In the genomic region with DNA sequence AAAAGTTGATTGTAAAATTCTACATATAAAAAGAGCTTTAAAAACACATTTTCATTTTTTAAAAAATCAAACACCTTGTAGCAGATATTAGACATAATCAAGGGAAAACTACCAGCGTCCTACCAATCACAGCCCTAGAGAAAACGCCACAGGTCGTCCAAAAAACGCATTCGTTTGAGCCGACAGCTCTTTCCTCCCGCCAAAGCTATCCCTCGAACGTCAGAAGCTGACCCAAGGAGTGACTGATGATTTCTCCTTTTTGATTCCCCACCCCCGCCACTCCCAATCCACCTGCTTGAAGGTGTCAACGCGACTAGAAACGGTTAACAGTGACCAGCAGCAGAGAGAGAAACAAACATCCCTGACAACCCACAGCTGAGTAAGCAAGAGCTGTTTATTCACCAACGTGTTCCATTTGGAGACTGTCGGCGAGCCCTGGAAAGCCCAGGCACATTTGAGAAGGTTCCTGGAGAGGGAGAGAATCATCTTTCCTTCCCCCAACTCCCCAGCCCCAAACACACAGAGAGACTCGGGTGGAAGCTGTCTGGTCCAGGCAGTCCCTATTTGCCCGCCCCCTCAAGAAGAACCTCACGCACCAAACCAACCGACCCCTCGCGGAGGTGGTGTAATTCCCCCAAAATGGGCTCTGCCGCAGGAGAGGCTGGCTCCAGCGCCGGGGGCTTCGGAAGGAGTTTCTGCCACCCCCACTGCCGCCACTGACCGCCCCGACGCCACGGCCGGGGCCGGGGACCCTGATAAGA, we compare ENCODE assay signal across 1 cellular context.
TF ChIP-seq lines count a peak whose summit lies in the region.

No MANE protein-coding gene starts in this region.

TF ChIP-seq in HepG2, 621 proteins besides CTCF, POLR2A, EP300 and RAD21 (continues in another document):
- TF ChIP-seq ZNF724P (CRISPR knock-in tag; IDR thresholded peaks at IDR 0.05; ENCODE audit: borderline replicate concordance) (no peak), FOXA3 (CRISPR knock-in tag; IDR thresholded peaks at IDR 0.05) (peak; percentile 28; the same call in 1 of the 2 replicates), SNRNP70 (IDR thresholded peaks at IDR 0.05; ENCODE audit: low read depth, low read length) (no peak), EEA1 (CRISPR knock-in tag; IDR thresholded peaks at IDR 0.05; ENCODE audit: borderline replicate concordance) (peak; percentile 46; the same call in 1 of the 2 replicates), KLF15 (CRISPR knock-in tag; IDR thresholded peaks at IDR 0.05; ENCODE audit: borderline replicate concordance) (no peak), TEAD3 (CRISPR knock-in tag; optimal IDR thresholded peaks at IDR 0.05; ENCODE audit: borderline replicate concordance) (no peak), FOXO4 (CRISPR knock-in tag; conservative IDR thresholded peaks at IDR 0.05) (no peak), RFXANK (CRISPR knock-in tag; IDR thresholded peaks at IDR 0.05) (0 out of 2 replicates have a peak, but pooled peaks have one; percentile 13), ZC3H13 (CRISPR knock-in tag; IDR thresholded peaks at IDR 0.05) (no peak), ZMYM3 (CRISPR knock-in tag; IDR thresholded peaks at IDR 0.05) (no peak), ZNF547 (CRISPR knock-in tag; IDR thresholded peaks at IDR 0.05) (no peak), RBAK (CRISPR knock-in tag; IDR thresholded peaks at IDR 0.05) (peak; percentile 89), PITX1 (CRISPR knock-in tag; IDR thresholded peaks at IDR 0.05) (no peak), ZNF354B (CRISPR knock-in tag; IDR thresholded peaks at IDR 0.05) (no peak), ZNF672 (CRISPR knock-in tag; IDR thresholded peaks at IDR 0.05) (no peak), AHR (CRISPR knock-in tag; IDR thresholded peaks at IDR 0.05) (no peak), ZNF503 (CRISPR knock-in tag; IDR thresholded peaks at IDR 0.05) (peak; percentile 5; the same call in 1 of the 2 replicates), ZNF564 (CRISPR knock-in tag; IDR thresholded peaks at IDR 0.05) (no peak), IRX3 (CRISPR knock-in tag; IDR thresholded peaks at IDR 0.05; ENCODE audit: borderline replicate concordance, low read depth) (0 out of 2 replicates have a peak, but pooled peaks have one; percentile 1), RARA (CRISPR knock-in tag; IDR thresholded peaks at IDR 0.05) (no peak), RORA (CRISPR knock-in tag; IDR thresholded peaks at IDR 0.05) (no peak), ZBTB42 (CRISPR knock-in tag; IDR thresholded peaks at IDR 0.05) (peak; percentile 17; the same call in 1 of the 2 replicates), ZNF607 (CRISPR knock-in tag; IDR thresholded peaks at IDR 0.05; ENCODE audit: borderline replicate concordance) (no peak), MAX (IDR thresholded peaks at IDR 0.05) (peak; percentile 42; the same call in 1 of the 2 replicates), ZNF143 (CRISPR knock-in tag; IDR thresholded peaks at IDR 0.05) (no peak), BCLAF1 (IDR thresholded peaks at IDR 0.05) (no peak), ZBTB39 (CRISPR knock-in tag; IDR thresholded peaks at IDR 0.05) (no peak), PHF8 (CRISPR knock-in tag; IDR thresholded peaks at IDR 0.05) (no peak), ZNF331 (CRISPR knock-in tag; IDR thresholded peaks at IDR 0.05) (no peak), EED (CRISPR knock-in tag; IDR thresholded peaks at IDR 0.05) (no peak), ZNF251 (CRISPR knock-in tag; IDR thresholded peaks at IDR 0.05) (no peak), ZNF589 (CRISPR knock-in tag; conservative IDR thresholded peaks at IDR 0.05) (no peak), ZNF782 (CRISPR knock-in tag; IDR thresholded peaks at IDR 0.05; ENCODE audit: borderline replicate concordance) (0 out of 2 replicates have a peak, but pooled peaks have one; percentile 27), NR2F2 (IDR thresholded peaks at IDR 0.05; ENCODE audit: borderline replicate concordance, low read depth) (no peak), MATR3 (CRISPR knock-in tag; IDR thresholded peaks at IDR 0.05) (no peak), ZNF274 (CRISPR knock-in tag; IDR thresholded peaks at IDR 0.05) (no peak), TCF7 (IDR thresholded peaks at IDR 0.05; ENCODE audit: low read depth) (no peak), HNRNPUL1 (IDR thresholded peaks at IDR 0.05; ENCODE audit: low read depth, low read length) (no peak), NCOA2 (CRISPR knock-in tag; IDR thresholded peaks at IDR 0.05) (no peak)
- TF ChIP-seq, protein P1, sequence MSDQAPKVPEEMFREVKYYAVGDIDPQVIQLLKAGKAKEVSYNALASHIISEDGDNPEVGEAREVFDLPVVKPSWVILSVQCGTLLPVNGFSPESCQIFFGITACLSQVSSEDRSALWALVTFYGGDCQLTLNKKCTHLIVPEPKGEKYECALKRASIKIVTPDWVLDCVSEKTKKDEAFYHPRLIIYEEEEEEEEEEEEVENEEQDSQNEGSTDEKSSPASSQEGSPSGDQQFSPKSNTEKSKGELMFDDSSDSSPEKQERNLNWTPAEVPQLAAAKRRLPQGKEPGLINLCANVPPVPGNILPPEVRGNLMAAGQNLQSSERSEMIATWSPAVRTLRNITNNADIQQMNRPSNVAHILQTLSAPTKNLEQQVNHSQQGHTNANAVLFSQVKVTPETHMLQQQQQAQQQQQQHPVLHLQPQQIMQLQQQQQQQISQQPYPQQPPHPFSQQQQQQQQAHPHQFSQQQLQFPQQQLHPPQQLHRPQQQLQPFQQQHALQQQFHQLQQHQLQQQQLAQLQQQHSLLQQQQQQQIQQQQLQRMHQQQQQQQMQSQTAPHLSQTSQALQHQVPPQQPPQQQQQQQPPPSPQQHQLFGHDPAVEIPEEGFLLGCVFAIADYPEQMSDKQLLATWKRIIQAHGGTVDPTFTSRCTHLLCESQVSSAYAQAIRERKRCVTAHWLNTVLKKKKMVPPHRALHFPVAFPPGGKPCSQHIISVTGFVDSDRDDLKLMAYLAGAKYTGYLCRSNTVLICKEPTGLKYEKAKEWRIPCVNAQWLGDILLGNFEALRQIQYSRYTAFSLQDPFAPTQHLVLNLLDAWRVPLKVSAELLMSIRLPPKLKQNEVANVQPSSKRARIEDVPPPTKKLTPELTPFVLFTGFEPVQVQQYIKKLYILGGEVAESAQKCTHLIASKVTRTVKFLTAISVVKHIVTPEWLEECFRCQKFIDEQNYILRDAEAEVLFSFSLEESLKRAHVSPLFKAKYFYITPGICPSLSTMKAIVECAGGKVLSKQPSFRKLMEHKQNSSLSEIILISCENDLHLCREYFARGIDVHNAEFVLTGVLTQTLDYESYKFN (CRISPR knock-in tag; conservative IDR thresholded peaks at IDR 0.05), result no peak
- TF ChIP-seq, protein P2, sequence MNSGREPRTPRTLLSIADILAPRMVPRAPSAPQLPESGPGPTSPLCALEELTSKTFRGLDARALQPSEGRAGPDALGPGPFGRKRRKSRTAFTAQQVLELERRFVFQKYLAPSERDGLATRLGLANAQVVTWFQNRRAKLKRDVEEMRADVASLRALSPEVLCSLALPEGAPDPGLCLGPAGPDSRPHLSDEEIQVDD (CRISPR knock-in tag; IDR thresholded peaks at IDR 0.05; ENCODE audit: borderline replicate concordance), result no peak
- TF ChIP-seq, protein P3, sequence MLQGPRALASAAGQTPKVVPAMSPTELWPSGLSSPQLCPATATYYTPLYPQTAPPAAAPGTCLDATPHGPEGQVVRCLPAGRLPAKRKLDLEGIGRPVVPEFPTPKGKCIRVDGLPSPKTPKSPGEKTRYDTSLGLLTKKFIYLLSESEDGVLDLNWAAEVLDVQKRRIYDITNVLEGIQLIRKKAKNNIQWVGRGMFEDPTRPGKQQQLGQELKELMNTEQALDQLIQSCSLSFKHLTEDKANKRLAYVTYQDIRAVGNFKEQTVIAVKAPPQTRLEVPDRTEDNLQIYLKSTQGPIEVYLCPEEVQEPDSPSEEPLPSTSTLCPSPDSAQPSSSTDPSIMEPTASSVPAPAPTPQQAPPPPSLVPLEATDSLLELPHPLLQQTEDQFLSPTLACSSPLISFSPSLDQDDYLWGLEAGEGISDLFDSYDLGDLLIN (CRISPR knock-in tag; IDR thresholded peaks at IDR 0.05; ENCODE audit: borderline replicate concordance), result no peak
- TF ChIP-seq, protein P4, sequence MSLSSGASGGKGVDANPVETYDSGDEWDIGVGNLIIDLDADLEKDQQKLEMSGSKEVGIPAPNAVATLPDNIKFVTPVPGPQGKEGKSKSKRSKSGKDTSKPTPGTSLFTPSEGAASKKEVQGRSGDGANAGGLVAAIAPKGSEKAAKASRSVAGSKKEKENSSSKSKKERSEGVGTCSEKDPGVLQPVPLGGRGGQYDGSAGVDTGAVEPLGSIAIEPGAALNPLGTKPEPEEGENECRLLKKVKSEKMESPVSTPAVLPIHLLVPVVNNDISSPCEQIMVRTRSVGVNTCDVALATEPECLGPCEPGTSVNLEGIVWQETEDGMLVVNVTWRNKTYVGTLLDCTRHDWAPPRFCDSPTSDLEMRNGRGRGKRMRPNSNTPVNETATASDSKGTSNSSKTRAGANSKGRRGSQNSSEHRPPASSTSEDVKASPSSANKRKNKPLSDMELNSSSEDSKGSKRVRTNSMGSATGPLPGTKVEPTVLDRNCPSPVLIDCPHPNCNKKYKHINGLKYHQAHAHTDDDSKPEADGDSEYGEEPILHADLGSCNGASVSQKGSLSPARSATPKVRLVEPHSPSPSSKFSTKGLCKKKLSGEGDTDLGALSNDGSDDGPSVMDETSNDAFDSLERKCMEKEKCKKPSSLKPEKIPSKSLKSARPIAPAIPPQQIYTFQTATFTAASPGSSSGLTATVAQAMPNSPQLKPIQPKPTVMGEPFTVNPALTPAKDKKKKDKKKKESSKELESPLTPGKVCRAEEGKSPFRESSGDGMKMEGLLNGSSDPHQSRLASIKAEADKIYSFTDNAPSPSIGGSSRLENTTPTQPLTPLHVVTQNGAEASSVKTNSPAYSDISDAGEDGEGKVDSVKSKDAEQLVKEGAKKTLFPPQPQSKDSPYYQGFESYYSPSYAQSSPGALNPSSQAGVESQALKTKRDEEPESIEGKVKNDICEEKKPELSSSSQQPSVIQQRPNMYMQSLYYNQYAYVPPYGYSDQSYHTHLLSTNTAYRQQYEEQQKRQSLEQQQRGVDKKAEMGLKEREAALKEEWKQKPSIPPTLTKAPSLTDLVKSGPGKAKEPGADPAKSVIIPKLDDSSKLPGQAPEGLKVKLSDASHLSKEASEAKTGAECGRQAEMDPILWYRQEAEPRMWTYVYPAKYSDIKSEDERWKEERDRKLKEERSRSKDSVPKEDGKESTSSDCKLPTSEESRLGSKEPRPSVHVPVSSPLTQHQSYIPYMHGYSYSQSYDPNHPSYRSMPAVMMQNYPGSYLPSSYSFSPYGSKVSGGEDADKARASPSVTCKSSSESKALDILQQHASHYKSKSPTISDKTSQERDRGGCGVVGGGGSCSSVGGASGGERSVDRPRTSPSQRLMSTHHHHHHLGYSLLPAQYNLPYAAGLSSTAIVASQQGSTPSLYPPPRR (CRISPR knock-in tag; IDR thresholded peaks at IDR 0.05; ENCODE audit: borderline replicate concordance), result no peak
